In the genomic region with DNA sequence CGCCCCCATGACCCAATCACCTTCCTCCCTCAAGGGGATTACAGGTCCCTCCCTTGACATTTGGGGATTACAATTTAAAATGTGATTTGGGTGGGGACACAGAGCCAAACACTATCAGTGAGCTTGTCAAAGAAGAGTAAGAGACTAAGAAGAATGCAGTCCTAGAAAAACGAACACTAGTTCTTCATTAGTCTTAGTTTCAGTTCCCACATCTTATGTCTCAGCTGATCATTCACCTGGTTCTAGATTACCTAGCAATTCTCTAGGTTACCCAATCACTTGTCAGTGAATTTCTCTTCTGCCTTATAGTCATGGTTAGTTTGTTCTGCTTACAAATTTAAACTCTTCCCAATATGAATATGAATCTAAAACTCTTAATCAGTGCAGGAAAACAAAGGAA, we compare ENCODE assay signal across 20 cellular contexts.
A peak's percentile ranks its signal among the peaks of the same experiment; 100 is the strongest.
DNase-seq lines count a peak whose midpoint lies in the region; ATAC-seq, FAIRE-seq and TF ChIP-seq lines count a peak whose summit lies in the region.
"Had no signal": no experiment of that assay in that cellular context is flagged by ENCODE, and none has a peak within 500 bp of the region (broad histone marks: within the 10 kb centered on the region; RNA-seq: fewer than 3 reads in every experiment).

No MANE protein-coding gene starts in this region.

- H3K4me1 ChIP-seq in aorta (ENCODE audit: control insufficient read depth in 1 of 2, insufficient read depth in 2 of 2, low read length in 2 of 2), result no peaks in the 10 kb centered on the region
- H3K4me1 ChIP-seq: HAP-1 had no signal

- H3K36me3 ChIP-seq in aorta (ENCODE audit: control insufficient read depth in 1 of 2, insufficient read depth in 2 of 2, low read length in 1 of 2), result no peaks in the 10 kb centered on the region
- H3K36me3 ChIP-seq: HAP-1 had no signal

- CTCF ChIA-PET in WTC11 (lab: Charles Lee), result interaction anchor here (1.2 kb wide), 1 partner anchor 11 kb away, joined by 3 read pairs; no protein-coding TSS in a partner anchor

- H3K27me3 Mint-ChIP-seq in WTC11 (ENCODE audit: low read depth), result no peaks in the 10 kb centered on the region

- no peak for TF ChIP-seq CTCF in WTC11 (IDR thresholded peaks at IDR 0.05)

- WGBS in aorta, 2 donors, result 84 to 86% methylated on average over 2 of the region's 2 CpGs

- no peak overlapping the region for H3K4me3 Mint-ChIP-seq in WTC11
- H3K4me3 Mint-ChIP-seq: CD4-positive, alpha-beta memory T cell; IgD-negative memory B cell; T-helper 17 cell had no signal

- DNase-seq in GM12891 (ENCODE audit: insufficient read length, low spot score), result no peak
- DNase-seq in glomerular visceral epithelial cell (ENCODE audit: extremely low spot score), result no peak
- DNase-seq in WTC11 (ENCODE audit: low spot score), result no peak
- DNase-seq in aorta, result no peak
- no peak for DNase-seq in NCI-H146 (lab: John Stamatoyannopoulos, UW)
- DNase-seq: 8988T; CD4-positive, alpha-beta memory T cell; Kasumi-1; NCI-H1105 treated with DMSO at 0.1 percent for 48 hours; NCI-H1930; PC-3; T-helper 17 cell had no signal

- ATAC-seq in GM18907 (IDR thresholded peaks at IDR 0.05; ENCODE audit: unreplicated experiment) (peak; percentile 65), HG02798 (IDR thresholded peaks at IDR 0.05; ENCODE audit: poor library complexity, unreplicated experiment) (peak; percentile 55), HG03565 (IDR thresholded peaks at IDR 0.05; ENCODE audit: unreplicated experiment) (peak; percentile 49), WTC11 (no peak), aorta (ENCODE audit: low FRiP score) (no peak)
- ATAC-seq: PC-3, T-helper 17 cell had no signal

- no peaks in the 10 kb centered on the region for H3K36me3 Mint-ChIP-seq in WTC11
- H3K36me3 Mint-ChIP-seq: CD4-positive, alpha-beta memory T cell; IgD-negative memory B cell had no signal

- peaks cover 30% of the 10 kb centered on the region for H3K4me1 Mint-ChIP-seq in WTC11
- H3K4me1 Mint-ChIP-seq: CD4-positive, alpha-beta memory T cell; T-helper 17 cell had no signal

- H3K9me3 Mint-ChIP-seq in WTC11, result peaks cover 7% of the 10 kb centered on the region; the same call in 1 of the 2 replicates

- H3K27me3 ChIP-seq in aorta (ENCODE audit: control insufficient read depth in 1 of 2, insufficient read depth in 2 of 2, low read length in 1 of 2), result no peaks in the 10 kb centered on the region

- H3K9me3 ChIP-seq in aorta (ENCODE audit: control insufficient read depth, low read length), result no peaks in the 10 kb centered on the region
- H3K9me3 ChIP-seq: HAP-1 had no signal

- FAIRE-seq in GM12891 (lab: Jason Lieb, UNC), result no peak
- FAIRE-seq: HTR-8/SVneo had no signal

- H3K4me3 ChIP-seq in aorta (ENCODE audit: low read length in 2 of 2), result no peak overlapping the region
- H3K4me3 ChIP-seq: HAP-1 had no signal

- intact Hi-C loops in aorta (cut with DNase I), result no loop called here

- H3K27ac Mint-ChIP-seq in WTC11, result no peak overlapping the region
- H3K27ac Mint-ChIP-seq: CD4-positive, alpha-beta memory T cell; IgD-negative memory B cell; T-helper 17 cell had no signal

- TF ChIP-seq POLR2A in GM12891 (IDR thresholded peaks at IDR 0.05; ENCODE audit: low read depth, low read length), result no peak

- H3K27ac ChIP-seq in aorta (ENCODE audit: low read depth in 1 of 2, low read length in 2 of 2), result no peak overlapping the region
- H3K27ac ChIP-seq: HL-60, RWPE1 had no signal

- POLR2A ChIA-PET in WTC11 (lab: Charles Lee), result no interaction called here

TF ChIP-seq in GM12891, 5 proteins besides CTCF, POLR2A, EP300 and RAD21:
- TF ChIP-seq POU2F2 (IDR thresholded peaks at IDR 0.05; ENCODE audit: low read depth, low read length), result no peak
- no peak for TF ChIP-seq POLR2AphosphoS5 (IDR thresholded peaks at IDR 0.05; ENCODE audit: low read depth, low read length)
- TF ChIP-seq SPI1 (IDR thresholded peaks at IDR 0.05; ENCODE audit: low read depth, low read length), result peak; percentile 55

TF ChIP-seq in WTC11, 78 proteins besides CTCF, POLR2A, EP300 and RAD21:
- TF ChIP-seq, protein P1, sequence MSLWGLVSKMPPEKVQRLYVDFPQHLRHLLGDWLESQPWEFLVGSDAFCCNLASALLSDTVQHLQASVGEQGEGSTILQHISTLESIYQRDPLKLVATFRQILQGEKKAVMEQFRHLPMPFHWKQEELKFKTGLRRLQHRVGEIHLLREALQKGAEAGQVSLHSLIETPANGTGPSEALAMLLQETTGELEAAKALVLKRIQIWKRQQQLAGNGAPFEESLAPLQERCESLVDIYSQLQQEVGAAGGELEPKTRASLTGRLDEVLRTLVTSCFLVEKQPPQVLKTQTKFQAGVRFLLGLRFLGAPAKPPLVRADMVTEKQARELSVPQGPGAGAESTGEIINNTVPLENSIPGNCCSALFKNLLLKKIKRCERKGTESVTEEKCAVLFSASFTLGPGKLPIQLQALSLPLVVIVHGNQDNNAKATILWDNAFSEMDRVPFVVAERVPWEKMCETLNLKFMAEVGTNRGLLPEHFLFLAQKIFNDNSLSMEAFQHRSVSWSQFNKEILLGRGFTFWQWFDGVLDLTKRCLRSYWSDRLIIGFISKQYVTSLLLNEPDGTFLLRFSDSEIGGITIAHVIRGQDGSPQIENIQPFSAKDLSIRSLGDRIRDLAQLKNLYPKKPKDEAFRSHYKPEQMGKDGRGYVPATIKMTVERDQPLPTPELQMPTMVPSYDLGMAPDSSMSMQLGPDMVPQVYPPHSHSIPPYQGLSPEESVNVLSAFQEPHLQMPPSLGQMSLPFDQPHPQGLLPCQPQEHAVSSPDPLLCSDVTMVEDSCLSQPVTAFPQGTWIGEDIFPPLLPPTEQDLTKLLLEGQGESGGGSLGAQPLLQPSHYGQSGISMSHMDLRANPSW (CRISPR knock-in tag; conservative IDR thresholded peaks at IDR 0.05; ENCODE audit: low read depth), result no peak
- TF ChIP-seq RELA (CRISPR knock-in tag; IDR thresholded peaks at IDR 0.05; ENCODE audit: borderline replicate concordance) (no peak), ZNF671 (CRISPR knock-in tag; IDR thresholded peaks at IDR 0.05) (no peak), MXD4 (CRISPR knock-in tag; IDR thresholded peaks at IDR 0.05; ENCODE audit: borderline replicate concordance) (no peak), SOX15 (CRISPR knock-in tag; IDR thresholded peaks at IDR 0.05) (no peak), ZBTB21 (CRISPR knock-in tag; IDR thresholded peaks at IDR 0.05; ENCODE audit: borderline replicate concordance) (no peak)

Comparison
In these comparisons a context has a peak if more than half of its experiments do, and no peak if none do; other contexts are left out.
1. ATAC-seq: peak in GM18907 (single experiment), HG02798 (single experiment) and HG03565 (single experiment); none in WTC11 (single experiment) and aorta (single experiment).